In genomic region chr3:48466386-48467109, GRCh38 we compare ENCODE assay signal across 8 cellular contexts. TPM values are rescaled to one million over a fixed set of nuclear protein-coding genes. Genes with fewer than 3 reads are reported as not detected.
DNase-seq lines count a peak whose midpoint lies in the region; ATAC-seq and TF ChIP-seq lines count a peak whose summit lies in the region.

No MANE protein-coding gene starts in this region.

- no peak for TF ChIP-seq CTCF in AG09309 (IDR thresholded peaks at IDR 0.05; ENCODE audit: control insufficient read depth, insufficient read depth, low read depth, low read length, missing control alignments)
- TF ChIP-seq CTCF in PC-9 (conservative IDR thresholded peaks at IDR 0.05) = no peak
- TF ChIP-seq CTCF in lower lobe of right lung (IDR thresholded peaks at IDR 0.05) = no peak
- TF ChIP-seq CTCF in thoracic aorta (IDR thresholded peaks at IDR 0.05) = no peak

- H3K36me3 ChIP-seq in PC-9 (ENCODE audit: low read depth) (no peaks in the 10 kb centered on the region), lower lobe of right lung (peaks cover 43% of the 10 kb centered on the region), thoracic aorta (peaks cover 20% of the 10 kb centered on the region)

- H3K27ac ChIP-seq in PC-9 (peak overlapping the region; percentile 99), caudate nucleus (ENCODE audit: low read depth, low read length) (peak overlapping the region; percentile 100), lower lobe of right lung (peak overlapping the region; percentile 100), thoracic aorta (peak overlapping the region; percentile 94 to 98)

- CTCF ChIA-PET in PC-9 (lab: Charles Lee) = interaction anchor here (0.6 to 1.3 kb wide), 3 partner anchors 41 to 1760 kb away, joined by 3 to 4 read pairs (median 3); no protein-coding TSS in a partner anchor

- H3K4me1 ChIP-seq in PC-9 (replicated peaks; ENCODE audit: insufficient read depth) (peaks cover 21% of the 10 kb centered on the region), lower lobe of right lung (peaks cover 69% of the 10 kb centered on the region), thoracic aorta (ENCODE audit: control insufficient read depth in 1 of 2, low read depth in 2 of 2) (peaks cover 45 to 61% of the 10 kb centered on the region in 2 donors)

- intact Hi-C loops in PC-9 (cut with micrococcal nuclease; ENCODE audit: unreplicated experiment) (loop anchor here (5.0 kb wide), 1 partner anchor 131 kb away; the partner anchor contains the start of gene COL7A1), lower lobe of right lung (cut with DNase I) (loop anchor here (10.0 kb wide), 1 partner anchor 88 kb away; the partner anchor contains the start of gene PFKFB4)

- no peaks in the 10 kb centered on the region for H3K9me2 ChIP-seq in PC-9 (ENCODE audit: insufficient read depth)

- H3K9me3 ChIP-seq in PC-9 (ENCODE audit: insufficient read depth, low read depth) = no peaks in the 10 kb centered on the region
- H3K9me3 ChIP-seq in lower lobe of right lung = no peaks in the 10 kb centered on the region
- H3K9me3 ChIP-seq in thoracic aorta = no peaks in the 10 kb centered on the region

- peaks cover 5% of the 10 kb centered on the region; the same call in 1 of the 2 replicates for H3F3A ChIP-seq in PC-9 (ENCODE audit: insufficient read depth, low read depth)

- H3K4me3 ChIP-seq in AG09309 (ENCODE audit: control insufficient read depth, low read depth, low read length) (peak overlapping the region; percentile 46), PC-9 (peak overlapping the region; percentile 63), lower lobe of right lung (peak overlapping the region; percentile 62), thoracic aorta (peak overlapping the region; percentile 72)

- POLR2A ChIA-PET in PC-9 (lab: Charles Lee; ENCODE audit: unreplicated experiment) = no interaction called here

- H3K4me2 ChIP-seq in PC-9 = peak overlapping the region; percentile 93

- BruUV-seq in PC-9 (replicated peaks; lab: Mats Ljungman, UMichigan) = TSS peak; percentile 58

- peak; percentile 9 for ATAC-seq in GM19452 (IDR thresholded peaks at IDR 0.05; ENCODE audit: unreplicated experiment)
- peak; percentile 1 to 23 for ATAC-seq in lower lobe of right lung
- peak; percentile 1 for ATAC-seq in thoracic aorta (ENCODE audit: insufficient number of reproducible peaks, low FRiP score, low read depth)
- ATAC-seq in HG03457 (IDR thresholded peaks at IDR 0.05; ENCODE audit: unreplicated experiment) = no peak

- H3K27me3 ChIP-seq in PC-9 (ENCODE audit: insufficient read depth, low read depth) = no peaks in the 10 kb centered on the region
- H3K27me3 ChIP-seq in lower lobe of right lung (ENCODE audit: low read depth) = no peaks in the 10 kb centered on the region
- no peaks in the 10 kb centered on the region for H3K27me3 ChIP-seq in thoracic aorta (replicated peaks; ENCODE audit: insufficient read depth)

- H3K79me2 ChIP-seq in PC-9 (ENCODE audit: low read depth) = peaks cover 28% of the 10 kb centered on the region

- no peak overlapping the region for H2AFZ ChIP-seq in PC-9

- DNase-seq in AG09309 (ENCODE audit: low read depth) (no peak), PC-9 (peak in 1 of 2 experiments; percentile 52), caudate nucleus (lab: John Stamatoyannopoulos, UW) (peak in 2 of 61 donors; percentile 13 to 54), lower lobe of right lung (peak; percentile 59), thoracic aorta (ENCODE audit: low spot score) (no peak), COR-L47 (lab: John Stamatoyannopoulos, UW) (no peak)

- no peaks in the 10 kb centered on the region for H4K20me1 ChIP-seq in PC-9 (ENCODE audit: insufficient read depth)

RNA-seq across cellular contexts. Expression of gene ATRIP, which starts 20.0 kb away (rescaled TPM):
- total RNA-seq in PC-9 (2021) (6.9 and 8.5 TPM in 2 replicates), lower lobe of right lung (5.9 TPM), thoracic aorta (1 to 10 TPM; 4.0 to 8.3 TPM)

RNA-seq across cellular contexts. Expression of gene TMA7, which starts 26.5 kb away (rescaled TPM):
- total RNA-seq in PC-9 (2021) (235 and 314 TPM in 2 replicates), lower lobe of right lung (153 TPM), thoracic aorta (100 to 1,000 TPM; 112 to 164 TPM)

RNA-seq across cellular contexts. Expression of gene CCDC51, which starts 26.6 kb away (rescaled TPM):
- total RNA-seq in PC-9 (2021) (28.5 and 35.4 TPM in 2 replicates), lower lobe of right lung (8.6 TPM), thoracic aorta (10 to 100 TPM in 1 of 2 donors, 1 to 10 TPM in 1; 5.9 to 15.2 TPM)

RNA-seq across cellular contexts. Expression of gene PLXNB1, which starts 36.7 kb away (rescaled TPM):
- total RNA-seq in PC-9 (2021) (97.7 and 120 TPM in 2 replicates), lower lobe of right lung (94.3 TPM), thoracic aorta (100 to 1,000 TPM; 177 to 210 TPM)

RNA-seq across cellular contexts. Expression of gene SHISA5, which starts 37.4 kb away (rescaled TPM):
- total RNA-seq in PC-9 (2021) = 133 and 141 TPM in 2 replicates
- total RNA-seq in lower lobe of right lung = 187 TPM
- total RNA-seq in thoracic aorta = 100 to 1,000 TPM; 151 to 159 TPM
